Comparison of ENCODE assay signal across 1 cellular context in the genomic region with DNA sequence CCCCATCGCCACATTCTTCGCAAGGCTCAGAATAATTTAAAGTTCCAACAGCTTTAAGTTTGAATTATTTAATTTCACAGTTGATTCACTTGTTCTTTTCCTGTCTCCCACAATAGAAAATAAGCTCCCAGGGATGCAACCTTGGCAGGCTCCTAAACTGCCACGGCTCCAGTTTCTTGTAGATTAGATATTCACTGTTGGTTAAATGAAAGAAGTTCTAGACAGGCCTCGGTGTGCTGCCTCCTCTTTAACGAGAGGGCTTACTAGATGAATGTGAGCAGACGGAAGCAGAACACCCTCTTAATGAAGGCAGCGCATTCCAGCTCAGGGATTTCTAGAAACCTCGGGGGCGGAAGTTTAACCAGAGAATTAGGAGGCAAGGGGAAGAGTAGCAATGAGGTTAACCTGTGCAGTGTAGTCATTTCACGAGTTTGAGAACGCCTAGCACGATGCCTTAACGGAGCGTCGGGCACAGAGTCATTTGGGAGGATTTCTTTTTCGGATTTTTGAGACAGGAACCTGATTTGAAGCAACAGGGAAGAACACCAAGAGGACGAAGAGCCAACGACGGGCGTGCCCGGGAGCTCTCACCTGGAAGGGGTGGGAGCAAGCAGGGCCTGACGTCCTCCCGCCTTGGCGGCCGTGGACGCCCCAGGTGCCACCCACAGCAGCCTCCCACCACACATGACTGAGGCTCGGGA.
TF ChIP-seq lines count a peak whose summit lies in the region.

No MANE protein-coding gene starts in this region.

TF ChIP-seq in HepG2, 621 proteins besides CTCF, POLR2A, EP300 and RAD21 (continued from another document and continues in another):
- TF ChIP-seq, protein P1, sequence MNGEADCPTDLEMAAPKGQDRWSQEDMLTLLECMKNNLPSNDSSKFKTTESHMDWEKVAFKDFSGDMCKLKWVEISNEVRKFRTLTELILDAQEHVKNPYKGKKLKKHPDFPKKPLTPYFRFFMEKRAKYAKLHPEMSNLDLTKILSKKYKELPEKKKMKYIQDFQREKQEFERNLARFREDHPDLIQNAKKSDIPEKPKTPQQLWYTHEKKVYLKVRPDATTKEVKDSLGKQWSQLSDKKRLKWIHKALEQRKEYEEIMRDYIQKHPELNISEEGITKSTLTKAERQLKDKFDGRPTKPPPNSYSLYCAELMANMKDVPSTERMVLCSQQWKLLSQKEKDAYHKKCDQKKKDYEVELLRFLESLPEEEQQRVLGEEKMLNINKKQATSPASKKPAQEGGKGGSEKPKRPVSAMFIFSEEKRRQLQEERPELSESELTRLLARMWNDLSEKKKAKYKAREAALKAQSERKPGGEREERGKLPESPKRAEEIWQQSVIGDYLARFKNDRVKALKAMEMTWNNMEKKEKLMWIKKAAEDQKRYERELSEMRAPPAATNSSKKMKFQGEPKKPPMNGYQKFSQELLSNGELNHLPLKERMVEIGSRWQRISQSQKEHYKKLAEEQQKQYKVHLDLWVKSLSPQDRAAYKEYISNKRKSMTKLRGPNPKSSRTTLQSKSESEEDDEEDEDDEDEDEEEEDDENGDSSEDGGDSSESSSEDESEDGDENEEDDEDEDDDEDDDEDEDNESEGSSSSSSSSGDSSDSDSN (CRISPR knock-in tag; IDR thresholded peaks at IDR 0.05) = no peak
- TF ChIP-seq ZNF136 (CRISPR knock-in tag; IDR thresholded peaks at IDR 0.05; ENCODE audit: low read depth) = no peak
- TF ChIP-seq BHLHE40 (IDR thresholded peaks at IDR 0.05; ENCODE audit: low read length) = no peak
- TF ChIP-seq, protein P2, sequence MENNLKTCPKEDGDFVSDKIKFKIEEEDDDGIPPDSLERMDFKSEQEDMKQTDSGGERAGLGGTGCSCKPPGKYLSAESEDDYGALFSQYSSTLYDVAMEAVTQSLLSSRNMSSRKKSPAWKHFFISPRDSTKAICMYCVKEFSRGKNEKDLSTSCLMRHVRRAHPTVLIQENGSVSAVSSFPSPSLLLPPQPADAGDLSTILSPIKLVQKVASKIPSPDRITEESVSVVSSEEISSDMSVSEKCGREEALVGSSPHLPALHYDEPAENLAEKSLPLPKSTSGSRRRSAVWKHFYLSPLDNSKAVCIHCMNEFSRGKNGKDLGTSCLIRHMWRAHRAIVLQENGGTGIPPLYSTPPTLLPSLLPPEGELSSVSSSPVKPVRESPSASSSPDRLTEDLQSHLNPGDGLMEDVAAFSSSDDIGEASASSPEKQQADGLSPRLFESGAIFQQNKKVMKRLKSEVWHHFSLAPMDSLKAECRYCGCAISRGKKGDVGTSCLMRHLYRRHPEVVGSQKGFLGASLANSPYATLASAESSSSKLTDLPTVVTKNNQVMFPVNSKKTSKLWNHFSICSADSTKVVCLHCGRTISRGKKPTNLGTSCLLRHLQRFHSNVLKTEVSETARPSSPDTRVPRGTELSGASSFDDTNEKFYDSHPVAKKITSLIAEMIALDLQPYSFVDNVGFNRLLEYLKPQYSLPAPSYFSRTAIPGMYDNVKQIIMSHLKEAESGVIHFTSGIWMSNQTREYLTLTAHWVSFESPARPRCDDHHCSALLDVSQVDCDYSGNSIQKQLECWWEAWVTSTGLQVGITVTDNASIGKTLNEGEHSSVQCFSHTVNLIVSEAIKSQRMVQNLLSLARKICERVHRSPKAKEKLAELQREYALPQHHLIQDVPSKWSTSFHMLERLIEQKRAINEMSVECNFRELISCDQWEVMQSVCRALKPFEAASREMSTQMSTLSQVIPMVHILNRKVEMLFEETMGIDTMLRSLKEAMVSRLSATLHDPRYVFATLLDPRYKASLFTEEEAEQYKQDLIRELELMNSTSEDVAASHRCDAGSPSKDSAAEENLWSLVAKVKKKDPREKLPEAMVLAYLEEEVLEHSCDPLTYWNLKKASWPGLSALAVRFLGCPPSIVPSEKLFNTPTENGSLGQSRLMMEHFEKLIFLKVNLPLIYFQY (CRISPR knock-in tag; IDR thresholded peaks at IDR 0.05; ENCODE audit: borderline replicate concordance) = no peak
- TF ChIP-seq NFRKB (IDR thresholded peaks at IDR 0.05) = no peak
- 0 out of 2 replicates have a peak, but pooled peaks have one; percentile 55 for TF ChIP-seq DZIP1 (CRISPR knock-in tag; IDR thresholded peaks at IDR 0.05)
- no peak for TF ChIP-seq ZNF333 (CRISPR knock-in tag; IDR thresholded peaks at IDR 0.05; ENCODE audit: borderline replicate concordance)
- TF ChIP-seq XRCC5 (optimal IDR thresholded peaks at IDR 0.05; ENCODE audit: low read length) = no peak
- TF ChIP-seq BATF2 (CRISPR knock-in tag; IDR thresholded peaks at IDR 0.05) = no peak
- no peak for TF ChIP-seq ZNF572 (CRISPR knock-in tag; IDR thresholded peaks at IDR 0.05)
- TF ChIP-seq ZNF775 (CRISPR knock-in tag; IDR thresholded peaks at IDR 0.05; ENCODE audit: borderline replicate concordance) = no peak; the same call in 1 of the 2 replicates
- no peak for TF ChIP-seq ELF4 (CRISPR knock-in tag; IDR thresholded peaks at IDR 0.05; ENCODE audit: borderline replicate concordance)
- no peak for TF ChIP-seq FOXO1 (CRISPR knock-in tag; IDR thresholded peaks at IDR 0.05)
- TF ChIP-seq HOXA9 (CRISPR knock-in tag; IDR thresholded peaks at IDR 0.05; ENCODE audit: borderline replicate concordance) = no peak
- TF ChIP-seq RNF219 (CRISPR knock-in tag; IDR thresholded peaks at IDR 0.05) = peak; percentile 58; the same call in 1 of the 2 replicates
- no peak for TF ChIP-seq ERF (CRISPR knock-in tag; IDR thresholded peaks at IDR 0.05)
- TF ChIP-seq MTF1 (CRISPR knock-in tag; IDR thresholded peaks at IDR 0.05) = 0 out of 2 replicates have a peak, but pooled peaks have one; percentile 44
- TF ChIP-seq STAT5B (CRISPR knock-in tag; IDR thresholded peaks at IDR 0.05) = no peak
- no peak for TF ChIP-seq MAZ (IDR thresholded peaks at IDR 0.05; ENCODE audit: borderline replicate concordance, low read depth, low read length)
- peak; percentile 79 for TF ChIP-seq MAZ (CRISPR knock-in tag; IDR thresholded peaks at IDR 0.05; ENCODE audit: low read depth)
- no peak for TF ChIP-seq REPIN1 (CRISPR knock-in tag; IDR thresholded peaks at IDR 0.05; ENCODE audit: borderline replicate concordance, low read depth)
- TF ChIP-seq ZNF407 (CRISPR knock-in tag; IDR thresholded peaks at IDR 0.05; ENCODE audit: not compliant biosample characterization) = no peak
- no peak for TF ChIP-seq ZNF883 (CRISPR knock-in tag; IDR thresholded peaks at IDR 0.05; ENCODE audit: not compliant biosample characterization)
- peak; percentile 53; the same call in 1 of the 2 replicates for TF ChIP-seq KLF12 (CRISPR knock-in tag; IDR thresholded peaks at IDR 0.05; ENCODE audit: borderline replicate concordance)
- 0 out of 2 replicates have a peak, but pooled peaks have one; percentile 16 for TF ChIP-seq MEF2D (CRISPR knock-in tag; IDR thresholded peaks at IDR 0.05)
- TF ChIP-seq NFATC3 (CRISPR knock-in tag; IDR thresholded peaks at IDR 0.05) = no peak
- no peak for TF ChIP-seq NCOR1 (IDR thresholded peaks at IDR 0.05; ENCODE audit: borderline replicate concordance, low read length)
- TF ChIP-seq, protein P3, sequence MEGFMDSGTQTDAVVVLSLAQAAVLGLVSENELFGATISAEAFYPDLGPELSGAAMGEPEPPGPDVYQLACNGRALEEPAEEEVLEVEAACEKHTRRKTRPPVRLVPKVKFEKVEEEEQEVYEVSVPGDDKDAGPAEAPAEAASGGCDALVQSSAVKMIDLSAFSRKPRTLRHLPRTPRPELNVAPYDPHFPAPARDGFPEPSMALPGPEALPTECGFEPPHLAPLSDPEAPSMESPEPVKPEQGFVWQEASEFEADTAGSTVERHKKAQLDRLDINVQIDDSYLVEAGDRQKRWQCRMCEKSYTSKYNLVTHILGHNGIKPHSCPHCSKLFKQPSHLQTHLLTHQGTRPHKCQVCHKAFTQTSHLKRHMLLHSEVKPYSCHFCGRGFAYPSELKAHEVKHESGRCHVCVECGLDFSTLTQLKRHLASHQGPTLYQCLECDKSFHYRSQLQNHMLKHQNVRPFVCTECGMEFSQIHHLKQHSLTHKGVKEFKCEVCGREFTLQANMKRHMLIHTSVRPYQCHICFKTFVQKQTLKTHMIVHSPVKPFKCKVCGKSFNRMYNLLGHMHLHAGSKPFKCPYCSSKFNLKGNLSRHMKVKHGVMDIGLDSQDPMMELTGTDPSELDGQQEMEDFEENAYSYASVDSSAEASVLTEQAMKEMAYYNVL (CRISPR knock-in tag; IDR thresholded peaks at IDR 0.05; ENCODE audit: borderline replicate concordance) = no peak; the same call in 1 of the 2 replicates
- TF ChIP-seq NONO (IDR thresholded peaks at IDR 0.05) = no peak
- TF ChIP-seq NONO (CRISPR knock-in tag; conservative IDR thresholded peaks at IDR 0.05) = no peak
